ENCODE assay signal across 28 cellular contexts in the genomic region with DNA sequence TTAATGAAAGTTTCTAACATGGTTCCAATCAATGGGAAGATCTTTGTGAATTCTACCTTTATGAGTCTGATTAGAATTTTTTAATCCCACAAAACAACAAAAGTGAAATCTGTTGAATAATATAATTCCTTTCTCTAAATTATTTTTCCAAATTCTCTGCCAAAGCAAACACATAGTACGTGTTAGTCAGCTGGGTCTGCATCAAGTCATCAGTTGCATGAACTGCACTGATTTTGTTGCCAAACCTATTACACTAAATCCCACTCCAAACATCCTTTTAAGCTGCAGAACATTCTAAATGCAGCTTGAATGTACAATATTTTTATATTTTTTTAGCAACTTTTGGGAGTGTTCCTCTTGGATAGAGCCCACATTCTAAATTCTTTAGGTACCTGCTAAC.
"Had no signal": no experiment of that assay in that cellular context is flagged by ENCODE, and none has a peak within 500 bp of the region (broad histone marks: within the 10 kb centered on the region; RNA-seq: fewer than 3 reads in every experiment).

No MANE protein-coding gene starts in this region.

- H3K4me3 ChIP-seq: adrenal gland, breast epithelium, gastrocnemius medialis, mucosa of descending colon, right lobe of liver, skin epidermis, uterus had no signal

- ATAC-seq: activated naive CD4-positive, alpha-beta T cell treated with anti-CD3 and anti-CD28 coated beads, Interleukin-2, amount 50 U/mL, for 72 hours; activated T-cell treated with anti-CD3 and anti-CD28 coated beads, Interleukin-2, amount 50 U/mL, for 4 hours; gastrocnemius medialis; left ventricle myocardium superior; mucosa of descending colon; natural killer cell treated with Interleukin-12 subunit alpha and Interleukin-12 subunit beta and Interleukin-15 and Interleukin-18, amount 100 ng/mL, for 72 hours; right lobe of liver had no signal

- H3K27ac Mint-ChIP-seq: activated CD4-positive, alpha-beta memory T cell treated with anti-CD3 and anti-CD28 coated beads, Interleukin-2, amount 10 ng/mL, durations not matched to agents 7 days and 5 days; activated CD4-positive, alpha-beta T cell treated with anti-CD3 and anti-CD28 coated beads, Interleukin-2, amount 10 ng/mL, durations not matched to agents 7 days and 5 days; activated naive CD4-positive, alpha-beta T cell treated with anti-CD3 and anti-CD28 coated beads, Interleukin-2, amount 50 U/mL, for 72 hours; activated T-helper 2 cell treated with anti-CD3 and anti-CD28 coated beads, Interferon-gamma antibody, Interleukin-2, Interleukin-4, amounts not matched to agents 10 μg/mL and 5 μg/mL and 100 μg/mL, durations not matched to agents 14 hours and 24 hours and 36 hours; natural killer cell treated with Interleukin-12 subunit alpha and Interleukin-12 subunit beta and Interleukin-15 and Interleukin-18, amount 100 ng/mL, for 72 hours; progenitor cell of endocrine pancreas; stimulated activated naive CD8-positive, alpha-beta T cell treated with anti-CD3 and anti-CD28 coated beads, Interleukin-15, Interleukin-2, amounts not matched to agents 100 ng/mL and 50 ng/mL, for 24 hours; type B pancreatic cell had no signal

- H3K36me3 Mint-ChIP-seq: activated naive CD4-positive, alpha-beta T cell treated with anti-CD3 and anti-CD28 coated beads, Interleukin-2, amount 50 U/mL, for 72 hours; natural killer cell treated with Interleukin-12 subunit alpha and Interleukin-12 subunit beta and Interleukin-15 and Interleukin-18, amount 100 ng/mL, for 72 hours; type B pancreatic cell had no signal

- H3K27ac ChIP-seq: adrenal gland, breast epithelium, gastrocnemius medialis, right lobe of liver, skin epidermis, uterus had no signal

- H3K4me1 ChIP-seq: adrenal gland, breast epithelium, gastrocnemius medialis, right lobe of liver, uterus had no signal

- H3K27me3 Mint-ChIP-seq: activated CD4-positive, alpha-beta memory T cell treated with anti-CD3 and anti-CD28 coated beads, Interleukin-2, amount 10 ng/mL, durations not matched to agents 7 days and 5 days; activated CD4-positive, alpha-beta T cell treated with anti-CD3 and anti-CD28 coated beads, Interleukin-2, amount 10 ng/mL, durations not matched to agents 7 days and 5 days; central memory CD8-positive, alpha-beta T cell; natural killer cell treated with Interleukin-12 subunit alpha and Interleukin-12 subunit beta and Interleukin-15 and Interleukin-18, amount 100 ng/mL, for 72 hours; progenitor cell of endocrine pancreas; stimulated activated naive CD8-positive, alpha-beta T cell treated with anti-CD3 and anti-CD28 coated beads, Interleukin-15, Interleukin-2, amounts not matched to agents 100 ng/mL and 50 ng/mL, for 24 hours; type B pancreatic cell had no signal

- DNase-seq: activated CD4-positive, alpha-beta memory T cell treated with anti-CD3 and anti-CD28 coated beads, Interleukin-2, amount 10 ng/mL, durations not matched to agents 7 days and 5 days; activated CD4-positive, alpha-beta T cell treated with anti-CD3 and anti-CD28 coated beads, Interleukin-2, amount 10 ng/mL, durations not matched to agents 7 days and 5 days; activated CD4-positive, CD25-positive, alpha-beta regulatory T cell treated with anti-CD3 and anti-CD28 coated beads, Interleukin-2, amount 50 U/mL, for 72 hours; activated CD8-positive, alpha-beta memory T cell treated with anti-CD3 and anti-CD28 coated beads, Interleukin-2, amount 50 U/mL, for 48 hours; activated T-cell treated with anti-CD3 and anti-CD28 coated beads, Interleukin-2, amount 50 U/mL, for 4 hours; adrenal gland; aorta; effector memory CD4-positive, alpha-beta T cell; gastrocnemius medialis; glutamatergic neuron; left cardiac atrium; left ventricle myocardium superior; mucosa of descending colon; right lobe of liver; stimulated activated CD4-positive, alpha-beta T cell treated with anti-CD3 and anti-CD28 coated beads, Interleukin-12 subunit alpha, Interleukin-12 subunit beta, amount 100 ng/mL, for 4 hours; stimulated activated CD4-positive, alpha-beta T cell treated with anti-CD3 and anti-CD28 coated beads, Interleukin-4, amount 100 ng/mL, for 1 hour; substantia nigra; T-helper 2 cell; uterus had no signal

- H3K27me3 ChIP-seq: adrenal gland, breast epithelium, gastrocnemius medialis, right lobe of liver, uterus had no signal

- H3K9me3 Mint-ChIP-seq: activated CD4-positive, alpha-beta T cell treated with anti-CD3 and anti-CD28 coated beads, Interleukin-2, amount 10 ng/mL, durations not matched to agents 7 days and 5 days; activated T-helper 2 cell treated with anti-CD3 and anti-CD28 coated beads, Interferon-gamma antibody, Interleukin-2, Interleukin-4, amounts not matched to agents 10 μg/mL and 5 μg/mL and 100 μg/mL, durations not matched to agents 14 hours and 24 hours and 36 hours had no signal

- H3K4me1 Mint-ChIP-seq: activated CD4-positive, alpha-beta memory T cell treated with anti-CD3 and anti-CD28 coated beads, Interleukin-2, amount 10 ng/mL, durations not matched to agents 7 days and 5 days; activated CD4-positive, alpha-beta T cell treated with anti-CD3 and anti-CD28 coated beads, Interleukin-2, amount 10 ng/mL, durations not matched to agents 7 days and 5 days; central memory CD8-positive, alpha-beta T cell had no signal

- H3K4me3 Mint-ChIP-seq: activated CD4-positive, alpha-beta memory T cell treated with anti-CD3 and anti-CD28 coated beads, Interleukin-2, amount 10 ng/mL, durations not matched to agents 7 days and 5 days; activated CD4-positive, alpha-beta T cell treated with anti-CD3 and anti-CD28 coated beads, Interleukin-2, amount 10 ng/mL, durations not matched to agents 7 days and 5 days; activated T-cell treated with anti-CD3 and anti-CD28 coated beads, Interleukin-2, amount 50 U/mL, for 4 hours; central memory CD8-positive, alpha-beta T cell; natural killer cell treated with Interleukin-12 subunit alpha and Interleukin-12 subunit beta and Interleukin-15 and Interleukin-18, amount 100 ng/mL, for 72 hours; stimulated activated naive CD8-positive, alpha-beta T cell treated with anti-CD3 and anti-CD28 coated beads, Interleukin-15, Interleukin-2, amounts not matched to agents 100 ng/mL and 50 ng/mL, for 24 hours; type B pancreatic cell had no signal

- H3K36me3 ChIP-seq: adrenal gland, breast epithelium, gastrocnemius medialis, right lobe of liver, uterus had no signal

- H3K9me3 ChIP-seq: adrenal gland, breast epithelium, gastrocnemius medialis, mucosa of descending colon, right lobe of liver, uterus had no signal
